ENCODE assay signal across 16 cellular contexts in genomic region chr12:51242896-51243295, GRCh38. TPM values are rescaled to one million over a fixed set of nuclear protein-coding genes. Genes with fewer than 3 reads are reported as not detected.
DNase-seq lines count a peak whose midpoint lies in the region; ATAC-seq and TF ChIP-seq lines count a peak whose summit lies in the region.
"Had no signal": no experiment of that assay in that cellular context is flagged by ENCODE, and none has a peak within 500 bp of the region (broad histone marks: within the 10 kb centered on the region; RNA-seq: fewer than 3 reads in every experiment).

No MANE protein-coding gene starts in this region.

- H3K9me3 ChIP-seq in A673 (ENCODE audit: low read depth, low read length, poor library complexity, severe bottlenecking) (no peaks in the 10 kb centered on the region), OCI-LY7 (ENCODE audit: low read length) (no peaks in the 10 kb centered on the region)
- H3K9me3 ChIP-seq in CD4-positive, alpha-beta T cell (ENCODE audit: control insufficient read depth, low read length): no peaks in the 10 kb centered on the region
- H3K9me3 ChIP-seq: SJCRH30 had no signal

- H3K27ac Mint-ChIP-seq in CD4-positive, alpha-beta T cell: peak overlapping the region; percentile 34
- no peak overlapping the region for H3K27ac Mint-ChIP-seq in endothelial cell (ENCODE audit: unreplicated experiment)
- H3K27ac Mint-ChIP-seq: neural progenitor cell had no signal

- H3K4me3 Mint-ChIP-seq in CD4-positive, alpha-beta T cell: peak overlapping the region; percentile 62
- peak overlapping the region; percentile 24 for H3K4me3 Mint-ChIP-seq in endothelial cell (ENCODE audit: unreplicated experiment)
- H3K4me3 Mint-ChIP-seq: neural progenitor cell had no signal

- H3K27ac ChIP-seq in A673 (ENCODE audit: low read depth, low read length, poor library complexity, severe bottlenecking) (no peak overlapping the region), OCI-LY7 (ENCODE audit: low read depth, low read length, poor library complexity, severe bottlenecking) (no peak overlapping the region)
- H3K27ac ChIP-seq in CD4-positive, alpha-beta T cell (ENCODE audit: low read depth, low read length): no peak overlapping the region
- H3K27ac ChIP-seq: hepatocyte, neural progenitor cell, SJCRH30 had no signal

- no peaks in the 10 kb centered on the region for H3K27me3 Mint-ChIP-seq in CD4-positive, alpha-beta T cell
- H3K27me3 Mint-ChIP-seq in endothelial cell (ENCODE audit: unreplicated experiment): peaks cover 18% of the 10 kb centered on the region

- H3K36me3 ChIP-seq in A673 (ENCODE audit: insufficient read depth, low read length, poor library complexity, severe bottlenecking): peaks cover 54% of the 10 kb centered on the region
- H3K36me3 ChIP-seq in OCI-LY7 (ENCODE audit: insufficient read depth, low read length): peaks cover 43% of the 10 kb centered on the region

- 0 out of 2 replicates have a peak, but pooled peaks cover 6% of the 10 kb centered on the region for H4K20me1 ChIP-seq in OCI-LY7 (ENCODE audit: insufficient read depth, low read length)

- H3K4me3 ChIP-seq in A673 (ENCODE audit: low read depth, low read length, poor library complexity, severe bottlenecking) (no peak overlapping the region), OCI-LY7 (ENCODE audit: low read depth, low read length, poor library complexity, severe bottlenecking) (no peak overlapping the region)
- H3K4me3 ChIP-seq: hepatocyte, neural progenitor cell, SJCRH30 had no signal

- H3K4me1 ChIP-seq in A673 (ENCODE audit: insufficient read depth, low read length, poor library complexity, severe bottlenecking) (peaks cover 33% of the 10 kb centered on the region), OCI-LY7 (ENCODE audit: insufficient read depth, low read length, poor library complexity, severe bottlenecking) (peaks cover 33% of the 10 kb centered on the region)

- TF ChIP-seq CTCF in A673 (conservative IDR thresholded peaks at IDR 0.05; ENCODE audit: low read depth, low read length): no peak
- TF ChIP-seq CTCF in CD4-positive, alpha-beta T cell (IDR thresholded peaks at IDR 0.05): no peak
- TF ChIP-seq CTCF in OCI-LY7 (conservative IDR thresholded peaks at IDR 0.05; ENCODE audit: low read length): no peak
- no peak for TF ChIP-seq CTCF in endothelial cell (IDR thresholded peaks at IDR 0.05; ENCODE audit: unreplicated experiment)

- peaks cover 79% of the 10 kb centered on the region for H3K36me3 Mint-ChIP-seq in CD4-positive, alpha-beta T cell (ENCODE audit: low read depth)
- H3K36me3 Mint-ChIP-seq in endothelial cell (ENCODE audit: low read depth, unreplicated experiment): peaks cover 42% of the 10 kb centered on the region

- ATAC-seq in CD4-positive, alpha-beta T cell (ENCODE audit: poor library complexity): no peak
- ATAC-seq in left lobe of liver: no peak
- ATAC-seq: esophagus mucosa, left ventricle myocardium superior had no signal

- peaks cover 85% of the 10 kb centered on the region for H3K4me1 Mint-ChIP-seq in CD4-positive, alpha-beta T cell (ENCODE audit: low read depth)
- peaks cover 65% of the 10 kb centered on the region for H3K4me1 Mint-ChIP-seq in endothelial cell (ENCODE audit: unreplicated experiment)

- no peaks in the 10 kb centered on the region for H3K9me3 Mint-ChIP-seq in CD4-positive, alpha-beta T cell
- H3K9me3 Mint-ChIP-seq in endothelial cell (ENCODE audit: unreplicated experiment): no peaks in the 10 kb centered on the region
- H3K9me3 Mint-ChIP-seq: neural progenitor cell had no signal

- POLR2A ChIA-PET in A673 (lab: Charles Lee; ENCODE audit: low non-redundant PET) (interaction anchor here (0.6 kb wide), 1 partner anchor 216 kb away, joined by 5 read pairs; no protein-coding TSS in a partner anchor), OCI-LY7 (lab: Charles Lee) (interaction anchor here (0.7 kb wide), 1 partner anchor 20 kb away, joined by 5 read pairs; no protein-coding TSS in a partner anchor)
- POLR2A ChIA-PET in CD4-positive, alpha-beta T cell (lab: Charles Lee): interaction anchor here (0.8 to 3.4 kb wide), 3 partner anchors 26 to 78 kb away, joined by 3 to 39 read pairs (median 3); partner anchors contain the start of gene POU6F1

- H2AFZ ChIP-seq in OCI-LY7 (ENCODE audit: low read length): no peak overlapping the region
- H2AFZ ChIP-seq: hepatocyte, neural progenitor cell had no signal

- intact Hi-C loops in A673 (cut with micrococcal nuclease; ENCODE audit: unreplicated experiment) (no loop called here), OCI-LY7 (cut with micrococcal nuclease; ENCODE audit: unreplicated experiment) (no loop called here)
- intact Hi-C loops in CD4-positive, alpha-beta T cell (cut with DNase I, micrococcal nuclease): loop anchor here in 1 of 2 experiments (10.0 kb wide), 1 partner anchor 478 kb away; the partner anchor contains the start of gene ATF1

- BruUV-seq in A673 (replicated peaks; lab: Mats Ljungman, UMichigan) (TSS peak; percentile 9), OCI-LY7 (replicated peaks; lab: Mats Ljungman, UMichigan) (TSS peak; percentile 49)

- no peaks in the 10 kb centered on the region for H3K27me3 ChIP-seq in A673 (replicated peaks; ENCODE audit: insufficient read depth, low read depth, low read length, poor library complexity)
- no peaks in the 10 kb centered on the region for H3K27me3 ChIP-seq in CD4-positive, alpha-beta T cell (ENCODE audit: control insufficient read depth, insufficient read depth, low read length)
- H3K27me3 ChIP-seq: hepatocyte, neural progenitor cell, SJCRH30 had no signal

- H3K79me2 ChIP-seq in OCI-LY7 (ENCODE audit: insufficient read depth, low read depth, low read length): peaks cover 17% of the 10 kb centered on the region

- no peak overlapping the region for H3K4me2 ChIP-seq in OCI-LY7 (ENCODE audit: low read length)
- H3K4me2 ChIP-seq: hepatocyte, neural progenitor cell had no signal

- DNase-seq in A673 (ENCODE audit: low spot score) (no peak), OCI-LY7 (ENCODE audit: low spot score) (no peak), endothelial cell (ENCODE audit: low spot score) (no peak), left lobe of liver (ENCODE audit: low spot score) (no peak), cerebellar cortex (ENCODE audit: low spot score) (no peak)
- DNase-seq in CD4-positive, alpha-beta T cell: no peak
- no peak for DNase-seq in activated CD4-positive, CD25-positive, alpha-beta regulatory T cell (lab: John Stamatoyannopoulos, UW)
- DNase-seq: activated CD4-positive, CD25-positive, alpha-beta regulatory T cell treated with anti-CD3 and anti-CD28 coated beads, Interleukin-2, amount 50 U/mL, for 72 hours; Calu3; NCI-H1417; NCI-H446 treated with DMSO at 0.1 percent for 48 hours; SJCRH30 had no signal

- H3K9me2 ChIP-seq in OCI-LY7 (ENCODE audit: insufficient read depth, low read length): no peaks in the 10 kb centered on the region

- CTCF ChIA-PET in A673 (lab: Charles Lee): no interaction called here
- CTCF ChIA-PET in CD4-positive, alpha-beta T cell (lab: Charles Lee): interaction anchor here (1.5 kb wide), 1 partner anchor 25 kb away, joined by 5 read pairs; the partner anchor contains the start of gene POU6F1
- CTCF ChIA-PET in OCI-LY7 (lab: Charles Lee; ENCODE audit: unreplicated experiment): interaction anchor here (1.0 kb wide), 1 partner anchor 12 kb away, joined by 3 read pairs; no protein-coding TSS in a partner anchor

RNA-seq across cellular contexts. Expression of gene DAZAP2, which starts 4.3 kb away (rescaled TPM):
- total RNA-seq in A673 (2021) (125 and 138 TPM in 2 replicates), OCI-LY7 (2022) (131 and 153 TPM in 2 replicates), endothelial cell (ENCODE audit: unreplicated experiment) (28.1 TPM), left lobe of liver (74.5 TPM)
- 100 to 1,000 TPM; 292 to 310 TPM for total RNA-seq in CD4-positive, alpha-beta T cell
- total RNA-seq in OCI-LY7 (2014; rRNA removed; shearing (Covaris generic)): 101 and 137 TPM in 2 replicates

RNA-seq across cellular contexts. Expression of gene POU6F1, which starts 25.0 kb away (rescaled TPM):
- total RNA-seq in A673 (2021) (13.5 and 13.6 TPM in 2 replicates), OCI-LY7 (2022) (5.0 and 5.5 TPM in 2 replicates), endothelial cell (ENCODE audit: unreplicated experiment) (10.8 TPM), left lobe of liver (7.3 TPM)
- total RNA-seq in CD4-positive, alpha-beta T cell: 10 to 100 TPM; 31.7 to 36.8 TPM
- 1.2 and 2.6 TPM in 2 replicates for total RNA-seq in OCI-LY7 (2014; rRNA removed; shearing (Covaris generic))

RNA-seq across cellular contexts. Expression of gene SMAGP, which starts 27.3 kb away (rescaled TPM):
- 25.2 and 26.5 TPM in 2 replicates for total RNA-seq in A673 (2021)
- total RNA-seq in CD4-positive, alpha-beta T cell: 1 to 10 TPM; 2.5 to 3.0 TPM
- total RNA-seq in OCI-LY7 (2014; rRNA removed; shearing (Covaris generic)): not detected in 2 replicates
- 1.9 and 2.6 TPM in 2 replicates for total RNA-seq in OCI-LY7 (2022)
- total RNA-seq in endothelial cell (ENCODE audit: unreplicated experiment): 167 TPM
- total RNA-seq in left lobe of liver: 4.0 TPM
